Comparison of ENCODE assay signal across 11 cellular contexts in the genomic region with DNA sequence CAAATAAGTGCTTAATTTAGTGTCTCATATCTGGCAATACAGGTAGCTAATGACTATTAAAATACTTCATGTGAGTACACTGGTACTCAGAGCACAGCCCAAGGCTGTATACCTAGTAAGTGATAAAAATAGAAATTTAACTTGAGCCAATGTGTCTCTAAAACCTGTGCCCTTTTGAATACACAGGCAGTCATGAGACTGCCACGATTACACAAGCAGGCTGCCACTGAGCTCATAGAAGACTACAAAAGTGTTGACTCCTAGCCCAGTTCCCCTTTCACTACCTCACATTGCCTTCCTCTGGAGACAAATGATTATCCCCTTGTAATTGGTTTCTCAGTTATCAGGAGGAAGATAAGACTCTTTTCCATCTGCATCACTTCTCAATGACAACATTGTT.
DNase-seq lines count a peak whose midpoint lies in the region; ATAC-seq and TF ChIP-seq lines count a peak whose summit lies in the region.
"Had no signal": no experiment of that assay in that cellular context is flagged by ENCODE, and none has a peak within 500 bp of the region (broad histone marks: within the 10 kb centered on the region; RNA-seq: fewer than 3 reads in every experiment).

No MANE protein-coding gene starts in this region.

- 10 to 42% (median 21%) methylated on average over 1 of the region's 1 CpG for WGBS in psoas muscle, 3 donors

- no peaks in the 10 kb centered on the region for H3K36me3 ChIP-seq in psoas muscle (ENCODE audit: insufficient read depth in 1 of 2, low read depth in 1 of 2)
- H3K36me3 ChIP-seq: neutrophil had no signal

- H3K4me1 ChIP-seq in psoas muscle, result peaks cover 23% of the 10 kb centered on the region

- no peak overlapping the region for H3K27ac Mint-ChIP-seq in nephron progenitor cell
- H3K27ac Mint-ChIP-seq: activated naive CD4-positive, alpha-beta T cell treated with anti-CD3 and anti-CD28 coated beads for 36 hours had no signal

- TF ChIP-seq CTCF in fibroblast of pulmonary artery (IDR thresholded peaks at IDR 0.05; ENCODE audit: low read length, missing control alignments) (no peak), psoas muscle (IDR thresholded peaks at IDR 0.05) (no peak), nephron progenitor cell (IDR thresholded peaks at IDR 0.05) (no peak)

- H3K27ac ChIP-seq in psoas muscle, result peak overlapping the region; percentile 59
- H3K27ac ChIP-seq: neutrophil had no signal

- H3K36me3 Mint-ChIP-seq in nephron progenitor cell (ENCODE audit: low read depth), result no peaks in the 10 kb centered on the region

- H3K27me3 ChIP-seq in psoas muscle (ENCODE audit: insufficient read depth in 3 of 3, low read length in 2 of 3), result no peaks in the 10 kb centered on the region
- H3K27me3 ChIP-seq: neutrophil had no signal

- H3K9me3 ChIP-seq in psoas muscle, result no peaks in the 10 kb centered on the region
- H3K9me3 ChIP-seq: neutrophil had no signal

- DNase-seq in EH (ENCODE audit: low read depth) (peak; percentile 50), NOMO-1 treated with DMSO at 0.1 percent for 48 hours (lab: John Stamatoyannopoulos, UW; ENCODE audit: unreplicated experiment) (peak; percentile 4), fibroblast of pulmonary artery (ENCODE audit: low read depth) (peak; percentile 94), psoas muscle (peak; percentile 35 to 64), 8988T (no peak), nephron progenitor cell (no peak)
- no peak for DNase-seq in stimulated activated CD4-positive, alpha-beta T cell treated with anti-CD3 and anti-CD28 coated beads, Interleukin-4, amount 100 ng/mL, for 24 hours
- DNase-seq in stimulated activated CD4-positive, alpha-beta T cell treated with anti-CD3 and anti-CD28 coated beads, Interleukin-4, amount 100 ng/mL, for 1 hour, result no peak
- DNase-seq: activated naive CD4-positive, alpha-beta T cell treated with anti-CD3 and anti-CD28 coated beads for 36 hours; NCI-H2107 had no signal

- peaks cover 13% of the 10 kb centered on the region for H3K4me1 Mint-ChIP-seq in nephron progenitor cell

- peak; percentile 95 to 98 (median 96) for ATAC-seq in psoas muscle

- H3K9me3 Mint-ChIP-seq in nephron progenitor cell, result peaks cover 5% of the 10 kb centered on the region

- H3K27me3 Mint-ChIP-seq in nephron progenitor cell (ENCODE audit: low read depth, poor library complexity), result peaks cover 3% of the 10 kb centered on the region

- intact Hi-C loops in psoas muscle (cut with DNase I), result loop anchor here in 1 of 2 donors (5.0 kb wide), 2 partner anchors 65 to 85 kb away; a partner anchor contains a TSS

- no peak overlapping the region for H3K4me3 Mint-ChIP-seq in nephron progenitor cell
- H3K4me3 Mint-ChIP-seq: activated naive CD4-positive, alpha-beta T cell treated with anti-CD3 and anti-CD28 coated beads for 36 hours had no signal

- no peak overlapping the region for H3K4me3 ChIP-seq in fibroblast of pulmonary artery (replicated peaks; ENCODE audit: low read depth, low read length)
- no peak overlapping the region for H3K4me3 ChIP-seq in psoas muscle

Comparison
In these comparisons a context has a peak if more than half of its experiments do, and no peak if none do; other contexts are left out.
1. DNase-seq: peak in EH (single experiment), NOMO-1 treated with DMSO at 0.1 percent for 48 hours (single experiment), fibroblast of pulmonary artery (single experiment) and psoas muscle (2 of 2); none in 8988T (single experiment), nephron progenitor cell (single experiment), stimulated activated CD4-positive, alpha-beta T cell treated with anti-CD3 and anti-CD28 coated beads, Interleukin-4, amount 100 ng/mL, for 24 hours (single experiment) and stimulated activated CD4-positive, alpha-beta T cell treated with anti-CD3 and anti-CD28 coated beads, Interleukin-4, amount 100 ng/mL, for 1 hour (single experiment).